In genomic region chr22:41038732-41039131, GRCh38 we compare ENCODE assay signal across 22 cellular contexts. TPM values are rescaled to one million over a fixed set of nuclear protein-coding genes. Genes with fewer than 3 reads are reported as not detected.
DNase-seq lines count a peak whose midpoint lies in the region; ATAC-seq, FAIRE-seq and TF ChIP-seq lines count a peak whose summit lies in the region.
"Had no signal": no experiment of that assay in that cellular context is flagged by ENCODE, and none has a peak within 500 bp of the region (broad histone marks: within the 10 kb centered on the region; RNA-seq: fewer than 3 reads in every experiment).

No MANE protein-coding gene starts in this region.

- no peaks in the 10 kb centered on the region for H4K20me1 ChIP-seq in HepG2 (ENCODE audit: insufficient read depth, low read length)

- ATAC-seq in HepG2 (no peak), right lobe of liver (no peak), HG02938 (IDR thresholded peaks at IDR 0.05; ENCODE audit: unreplicated experiment) (no peak)
- ATAC-seq: SK-N-SH treated with all-trans-retinoic acid at 6 μM for 48 hours had no signal

- no peak overlapping the region for H2AK5ac ChIP-seq in neuronal stem cell (ENCODE audit: low read depth, low read length)

- H3K27me3 Mint-ChIP-seq in chondrocyte (ENCODE audit: low read depth) (peaks cover 7% of the 10 kb centered on the region), nephron progenitor cell (ENCODE audit: low read depth, poor library complexity) (peaks cover 9% of the 10 kb centered on the region)

- FAIRE-seq in HepG2 (lab: Jason Lieb, UNC) = no peak

- H3K79me2 ChIP-seq in HepG2 (ENCODE audit: insufficient read depth, low read length) = no peaks in the 10 kb centered on the region

- CTCF ChIA-PET in HepG2 (lab: Yijun Ruan, JAX; ENCODE audit: low intra/inter-chr PET ratio, low total read pairs) (no interaction called here), A673 (lab: Charles Lee) (no interaction called here)

- intact Hi-C loops in HepG2 (cut with micrococcal nuclease; ENCODE audit: unreplicated experiment) (no loop called here), right lobe of liver (cut with DNase I) (no loop called here), A673 (cut with micrococcal nuclease; ENCODE audit: unreplicated experiment) (no loop called here)

- H3K27ac Mint-ChIP-seq in chondrocyte (ENCODE audit: unreplicated experiment) = peak overlapping the region; percentile 18
- H3K27ac Mint-ChIP-seq in nephron progenitor cell = peak overlapping the region; percentile 62
- H3K27ac Mint-ChIP-seq: CD4-positive, alpha-beta memory T cell had no signal

- H2BK12ac ChIP-seq in neuronal stem cell (ENCODE audit: low read length) = no peak overlapping the region

- no peaks in the 10 kb centered on the region for H3K36me3 ChIP-seq in HepG2 (replicated peaks in 1 of 2; ENCODE audit: control insufficient read depth in 1 of 2, insufficient read depth in 2 of 2, low read length in 2 of 2)
- no peaks in the 10 kb centered on the region for H3K36me3 ChIP-seq in right lobe of liver
- no peaks in the 10 kb centered on the region for H3K36me3 ChIP-seq in A673 (ENCODE audit: insufficient read depth, low read length, poor library complexity, severe bottlenecking)
- H3K36me3 ChIP-seq in neuronal stem cell (replicated peaks in 1 of 2; ENCODE audit: control insufficient read depth in 2 of 2, insufficient read depth in 2 of 2, low read length in 2 of 2) = no peaks in the 10 kb centered on the region

- no peak overlapping the region for H3K18ac ChIP-seq in neuronal stem cell (ENCODE audit: low read length)

- TF ChIP-seq CTCF in HepG2 (CRISPR knock-in tag; IDR thresholded peaks at IDR 0.05) (no peak), right lobe of liver (IDR thresholded peaks at IDR 0.05) (no peak), chondrocyte (IDR thresholded peaks at IDR 0.05) (no peak), nephron progenitor cell (IDR thresholded peaks at IDR 0.05) (no peak), A673 (conservative IDR thresholded peaks at IDR 0.05; ENCODE audit: low read depth, low read length) (no peak)

- H3K27me3 ChIP-seq in HepG2 (ENCODE audit: control insufficient read depth in 1 of 2, insufficient read depth in 2 of 2, low read length in 2 of 2) (no peaks in the 10 kb centered on the region), right lobe of liver (no peaks in the 10 kb centered on the region), A673 (replicated peaks; ENCODE audit: insufficient read depth, low read depth, low read length, poor library complexity) (no peaks in the 10 kb centered on the region), neuronal stem cell (ENCODE audit: control insufficient read depth in 3 of 3, insufficient read depth in 3 of 3, low read depth in 1 of 3, low read length in 3 of 3) (no peaks in the 10 kb centered on the region)

- TF ChIP-seq POLR2A in HepG2 (IDR thresholded peaks at IDR 0.05; ENCODE audit: insufficient read depth in 1 of 2, low read depth in 2 of 2, low read length in 2 of 2) (no peak), right lobe of liver (IDR thresholded peaks at IDR 0.05) (no peak)

- in situ Hi-C loops in HepG2 (cut with HindIII; ENCODE audit: extremely low pct_ligation_motif_present, low pct_unique_long_range_greater_than_20kb) = no loop called here

- H3K14ac ChIP-seq in neuronal stem cell (ENCODE audit: low read length) = no peak overlapping the region

- H3K23ac ChIP-seq in neuronal stem cell (ENCODE audit: low read depth, low read length, poor library complexity) = no peak overlapping the region

- no peak overlapping the region for H2BK5ac ChIP-seq in neuronal stem cell (ENCODE audit: low read length)

- POLR2A ChIA-PET in HepG2 (lab: Yijun Ruan, JAX) (interaction anchor here (1.9 kb wide), 1 partner anchor 17 kb away, joined by 6 read pairs; no protein-coding TSS in a partner anchor), A673 (lab: Charles Lee; ENCODE audit: low non-redundant PET) (no interaction called here)

- H3K9me3 Mint-ChIP-seq in chondrocyte (ENCODE audit: low read depth) = no peaks in the 10 kb centered on the region
- no peaks in the 10 kb centered on the region for H3K9me3 Mint-ChIP-seq in nephron progenitor cell
- H3K9me3 Mint-ChIP-seq: CD4-positive, alpha-beta memory T cell had no signal

- H3K4me1 Mint-ChIP-seq in chondrocyte (ENCODE audit: low read depth) (no peaks in the 10 kb centered on the region), nephron progenitor cell (no peaks in the 10 kb centered on the region)

- H3K4me2 ChIP-seq in HepG2 (ENCODE audit: low read depth, low read length) = no peak overlapping the region
- H3K4me2 ChIP-seq in neuronal stem cell (ENCODE audit: insufficient read depth, low read length, poor library complexity, severe bottlenecking) = no peak overlapping the region

- no peak overlapping the region for H3K4me3 Mint-ChIP-seq in chondrocyte (ENCODE audit: unreplicated experiment)
- H3K4me3 Mint-ChIP-seq in nephron progenitor cell = no peak overlapping the region

- no peak overlapping the region for H3K27ac ChIP-seq in HepG2 (ENCODE audit: extremely low read length, insufficient read depth, low read length)
- H3K27ac ChIP-seq in right lobe of liver = no peak overlapping the region
- no peak overlapping the region for H3K27ac ChIP-seq in A673 (ENCODE audit: low read depth, low read length, poor library complexity, severe bottlenecking)
- H3K27ac ChIP-seq in neuronal stem cell (replicated peaks; ENCODE audit: low read length) = no peak overlapping the region
- H3K27ac ChIP-seq: RWPE1 had no signal

- BruUV-seq in HepG2 (replicated peaks; lab: Mats Ljungman, UMichigan) (no TSS peak), A673 (replicated peaks; lab: Mats Ljungman, UMichigan) (no TSS peak)

- no peak for TF ChIP-seq EP300 in HepG2 (IDR thresholded peaks at IDR 0.05; ENCODE audit: low read depth in 2 of 2, low read length in 2 of 2)
- no peak for TF ChIP-seq EP300 in HepG2 (CRISPR knock-in tag; IDR thresholded peaks at IDR 0.05; ENCODE audit: borderline replicate concordance)

- H3K9ac ChIP-seq in HepG2 (ENCODE audit: insufficient read depth, low read depth, low read length) = no peak overlapping the region
- no peak overlapping the region for H3K9ac ChIP-seq in neuronal stem cell (ENCODE audit: low read depth, low read length, poor library complexity)

- H2BK15ac ChIP-seq in neuronal stem cell (ENCODE audit: low read length) = no peak overlapping the region

- TF ChIP-seq RAD21 in HepG2 (CRISPR knock-in tag; IDR thresholded peaks at IDR 0.05) = no peak

- H3K36me3 Mint-ChIP-seq in chondrocyte (ENCODE audit: low read depth) (no peaks in the 10 kb centered on the region), nephron progenitor cell (ENCODE audit: low read depth) (no peaks in the 10 kb centered on the region)
- H3K36me3 Mint-ChIP-seq: CD4-positive, alpha-beta memory T cell had no signal

- H3K4me3 ChIP-seq in HepG2 (replicated peaks in 1 of 3; ENCODE audit: insufficient read depth in 1 of 3, low read depth in 2 of 3, low read length in 3 of 3) = no peak overlapping the region
- no peak overlapping the region for H3K4me3 ChIP-seq in right lobe of liver
- H3K4me3 ChIP-seq in A673 (ENCODE audit: low read depth, low read length, poor library complexity, severe bottlenecking) = no peak overlapping the region
- no peak overlapping the region for H3K4me3 ChIP-seq in neuronal stem cell (ENCODE audit: low read length in 2 of 2)

- H4K91ac ChIP-seq in neuronal stem cell (ENCODE audit: low read depth, low read length, poor library complexity) = no peak overlapping the region

- no peak overlapping the region for H2AFZ ChIP-seq in HepG2 (ENCODE audit: low read length)
- H2AFZ ChIP-seq in neuronal stem cell (ENCODE audit: low read length) = no peak overlapping the region

- no peak overlapping the region for H2BK120ac ChIP-seq in neuronal stem cell (ENCODE audit: low read depth, low read length)

- no peaks in the 10 kb centered on the region for H3K4me1 ChIP-seq in HepG2 (ENCODE audit: insufficient read depth, low read length)
- no peaks in the 10 kb centered on the region for H3K4me1 ChIP-seq in right lobe of liver
- H3K4me1 ChIP-seq in A673 (ENCODE audit: insufficient read depth, low read length, poor library complexity, severe bottlenecking) = no peaks in the 10 kb centered on the region
- peaks cover 2 to 3% of the 10 kb centered on the region in 2 donors for H3K4me1 ChIP-seq in neuronal stem cell (ENCODE audit: control insufficient read depth in 2 of 2, insufficient read depth in 1 of 2, low read depth in 1 of 2, low read length in 2 of 2)
- H3K4me1 ChIP-seq: Caco-2 had no signal

- DNase-seq in HepG2 (ENCODE audit: low spot score) = no peak
- no peak for DNase-seq in right lobe of liver
- DNase-seq in chondrocyte (ENCODE audit: low spot score) = no peak
- DNase-seq in nephron progenitor cell = no peak
- DNase-seq in A673 (ENCODE audit: low spot score) = no peak
- DNase-seq in neuronal stem cell (ENCODE audit: low spot score) = no peak
- DNase-seq: Caco-2; CD4-positive, alpha-beta memory T cell; GDM1; H7; Karpas-422; NCI-H1048; NCI-H1417 treated with DMSO at 0.1 percent for 48 hours; NCI-H187; NCI-H2107; NCI-H446 treated with DMSO at 0.1 percent for 48 hours; NCI-H526 treated with DMSO at 0.1 percent for 48 hours; SIG-M5; T-helper 1 cell had no signal

- no peak overlapping the region for H3K4ac ChIP-seq in neuronal stem cell (ENCODE audit: low read length)

- H3K9me3 ChIP-seq in HepG2 (ENCODE audit: low read length) = no peaks in the 10 kb centered on the region
- no peaks in the 10 kb centered on the region for H3K9me3 ChIP-seq in right lobe of liver
- no peaks in the 10 kb centered on the region for H3K9me3 ChIP-seq in A673 (ENCODE audit: low read depth, low read length, poor library complexity, severe bottlenecking)
- H3K9me3 ChIP-seq in neuronal stem cell (replicated peaks in 1 of 2; ENCODE audit: control insufficient read depth in 2 of 2, insufficient read depth in 1 of 2, low read depth in 1 of 2, low read length in 2 of 2) = no peaks in the 10 kb centered on the region
- H3K9me3 ChIP-seq: Caco-2 had no signal

- H3K79me1 ChIP-seq in neuronal stem cell (ENCODE audit: low read depth, low read length) = no peaks in the 10 kb centered on the region

- H4K8ac ChIP-seq in neuronal stem cell (ENCODE audit: low read depth, low read length) = no peak overlapping the region

- WGBS in HepG2 (ENCODE audit: low lambda C conversion rate) = 3% methylated on average over 4 of the region's 4 CpGs
- WGBS in right lobe of liver (ENCODE audit: insufficient coverage, low coverage, low lambda C conversion rate, missing lambda C conversion rate) = 62% methylated on average over 2 of the region's 4 CpGs
- no CpG with 5 or more reads among the region's 4 CpGs for WGBS in neuronal stem cell (ENCODE audit: extremely low coverage in 2 of 2, insufficient read length in 2 of 2, insufficient replicate concordance in 1 of 2), 2 donors

RNA-seq across cellular contexts. Expression of gene EP300, which starts 53.7 kb away (rescaled TPM):
- total RNA-seq in HepG2 (2016; rRNA removed; fragmentation: Illumina TruSeq; extraction: Trizol) (14.9 and 30.9 TPM in 2 replicates), right lobe of liver (100 to 1,000 TPM in 1 of 6 experiments, 10 to 100 TPM in 5; 23.1 to 121 (median 31.3) TPM), chondrocyte (53.1 to 58.1 TPM (median 57.8 TPM) in 3 replicates), A673 (2021) (77.2 and 85.6 TPM in 2 replicates)
- 22.1 and 25.3 TPM in 2 replicates for total RNA-seq in HepG2 (2016; cell fraction: cytosol; rRNA removed; fragmentation: Illumina TruSeq; extraction: Trizol; ENCODE audit: low read depth)
- 14.4 and 25.6 TPM in 2 replicates for total RNA-seq in HepG2 (2016; cell fraction: insoluble cytoplasmic fraction; rRNA removed; fragmentation: Illumina TruSeq; extraction: Trizol)
- total RNA-seq in HepG2 (2016; cell fraction: membrane; rRNA removed; fragmentation: Illumina TruSeq; extraction: Trizol) = 15.9 and 22.0 TPM in 2 replicates
- total RNA-seq in HepG2 (2016; cell fraction: nucleus; rRNA removed; fragmentation: Illumina TruSeq; extraction: Trizol) = 38.0 and 49.0 TPM in 2 replicates
- polyA plus RNA-seq in HepG2 (2011; rRNA removed) = 13.6 and 15.3 TPM in 2 replicates
- 5.2 and 8.5 TPM in 2 replicates for polyA plus RNA-seq in HepG2 (2011; cell fraction: cytosol; rRNA removed)
- polyA plus RNA-seq in HepG2 (2011; cell fraction: nucleus; rRNA removed) = 33.5 and 39.2 TPM in 2 replicates
- 29.8 and 32.4 TPM in 2 replicates for polyA plus RNA-seq in HepG2 (2012)
- polyA plus RNA-seq in HepG2 (2016; cell fraction: cytosol; fragmentation: Illumina TruSeq; extraction: Trizol; ENCODE audit: low read depth) = 0.42 and 0.45 TPM in 2 replicates
- polyA plus RNA-seq in HepG2 (2016; cell fraction: insoluble cytoplasmic fraction; fragmentation: Illumina TruSeq; extraction: Trizol; ENCODE audit: low read depth) = 10.3 and 16.2 TPM in 2 replicates
- polyA plus RNA-seq in HepG2 (2016; cell fraction: membrane; fragmentation: Illumina TruSeq; extraction: Trizol; ENCODE audit: low read depth) = 1.1 and 1.3 TPM in 2 replicates
- polyA plus RNA-seq in HepG2 (2016; cell fraction: nucleus; fragmentation: Illumina TruSeq; extraction: Trizol; ENCODE audit: insufficient read depth, low read depth) = 42.6 and 45.3 TPM in 2 replicates
- 49.2 and 106 TPM in 2 replicates for polyA minus RNA-seq in HepG2 (2011; rRNA and poly(A)+ RNA removed; ENCODE audit: low replicate concordance)
- 35.1 and 35.6 TPM in 2 replicates for polyA minus RNA-seq in HepG2 (2011; cell fraction: cytosol; rRNA and poly(A)+ RNA removed)
- 77.9 and 102 TPM in 2 replicates for polyA minus RNA-seq in HepG2 (2011; cell fraction: nucleus; rRNA and poly(A)+ RNA removed)
- 19.7 TPM for polyA plus RNA-seq in neuronal stem cell (2013, experiment 1 of 2)
- 21.9 TPM for polyA plus RNA-seq in neuronal stem cell (2013, experiment 2 of 2)
